ENCODE assay signal across 8 cellular contexts in genomic region chr1:37476087-37476452, GRCh38. TPM values are rescaled to one million over a fixed set of nuclear protein-coding genes. Genes with fewer than 3 reads are reported as not detected.
DNase-seq lines count a peak whose midpoint lies in the region; ATAC-seq and TF ChIP-seq lines count a peak whose summit lies in the region.

No MANE protein-coding gene starts in this region.

- no peak for TF ChIP-seq EP300 in suprapubic skin (IDR thresholded peaks at IDR 0.05)

- no peak for TF ChIP-seq POLR2A in suprapubic skin (IDR thresholded peaks at IDR 0.05)

- peak overlapping the region; percentile 81 for H3K4me3 ChIP-seq in suprapubic skin

- WGBS in suprapubic skin: 32% methylated on average over 6 of the region's 9 CpGs

- peaks cover 62% of the 10 kb centered on the region for H3K36me3 Mint-ChIP-seq in activated CD4-positive, alpha-beta T cell treated with anti-CD3 and anti-CD28 coated beads for 36 hours (ENCODE audit: low read depth)
- H3K36me3 Mint-ChIP-seq in activated T-cell treated with anti-CD3 and anti-CD28 coated beads, Interleukin-2, amount 50 U/mL, for 72 hours (ENCODE audit: insufficient read depth in 2 of 2): peaks cover 24% of the 10 kb centered on the region in 2 donors

- CTCF ChIA-PET in activated CD4-positive, alpha-beta T cell treated with anti-CD3 and anti-CD28 coated beads for 36 hours (lab: Charles Lee): interaction anchor here (0.5 to 3.9 kb wide), 4 partner anchors 11 to 328 kb away, joined by 3 to 63 read pairs (median 8); no protein-coding TSS in a partner anchor

- H3K27ac ChIP-seq in layer of hippocampus (ENCODE audit: low read depth, low read length) (peak overlapping the region; percentile 63), suprapubic skin (peak overlapping the region; percentile 95)

- H3K9me3 Mint-ChIP-seq in activated CD4-positive, alpha-beta T cell treated with anti-CD3 and anti-CD28 coated beads for 36 hours (ENCODE audit: low read depth): no peaks in the 10 kb centered on the region
- no peaks in the 10 kb centered on the region for H3K9me3 Mint-ChIP-seq in activated T-cell treated with anti-CD3 and anti-CD28 coated beads, Interleukin-2, amount 50 U/mL, for 72 hours

- POLR2A ChIA-PET in activated CD4-positive, alpha-beta T cell treated with anti-CD3 and anti-CD28 coated beads for 36 hours (lab: Charles Lee): interaction anchor here (0.6 to 4.6 kb wide), 3 partner anchors 10 to 1076 kb away, joined by 4 to 30 read pairs (median 8); no protein-coding TSS in a partner anchor

- H3K4me1 Mint-ChIP-seq in activated CD4-positive, alpha-beta T cell treated with anti-CD3 and anti-CD28 coated beads for 36 hours: peaks cover 42% of the 10 kb centered on the region
- peaks cover 61% of the 10 kb centered on the region for H3K4me1 Mint-ChIP-seq in activated T-cell treated with anti-CD3 and anti-CD28 coated beads, Interleukin-2, amount 50 U/mL, for 72 hours (ENCODE audit: low read depth)

- DNase-seq in activated CD4-positive, alpha-beta T cell treated with anti-CD3 and anti-CD28 coated beads for 36 hours: peak; percentile 27
- DNase-seq in activated CD4-positive, alpha-beta T cell treated with anti-CD3 and anti-CD28 coated beads, Interleukin-2, amount 50 U/mL, for 1 hour: no peak
- DNase-seq in activated T-cell treated with anti-CD3 and anti-CD28 coated beads, Interleukin-2, amount 50 U/mL, for 72 hours: no peak
- DNase-seq in suprapubic skin (ENCODE audit: low spot score in 2 of 2) (no peak), NCI-H446 (lab: John Stamatoyannopoulos, UW) (no peak), NOMO-1 treated with DMSO at 0.1 percent for 48 hours (lab: John Stamatoyannopoulos, UW; ENCODE audit: unreplicated experiment) (no peak)

- peaks cover 92% of the 10 kb centered on the region for H3K4me1 ChIP-seq in suprapubic skin

- no peak for ATAC-seq in activated CD4-positive, alpha-beta T cell treated with anti-CD3 and anti-CD28 coated beads for 36 hours
- ATAC-seq in activated T-cell treated with anti-CD3 and anti-CD28 coated beads, Interleukin-2, amount 50 U/mL, for 72 hours (replicated peaks in 1 of 2): no peak
- no peak for ATAC-seq in GM18873 (IDR thresholded peaks at IDR 0.05; ENCODE audit: low FRiP score, unreplicated experiment)

- H3K27ac Mint-ChIP-seq in activated CD4-positive, alpha-beta T cell treated with anti-CD3 and anti-CD28 coated beads for 36 hours: peak overlapping the region; percentile 98
- H3K27ac Mint-ChIP-seq in activated T-cell treated with anti-CD3 and anti-CD28 coated beads, Interleukin-2, amount 50 U/mL, for 72 hours: peak overlapping the region; percentile 90

- peaks cover 17% of the 10 kb centered on the region for H3K36me3 ChIP-seq in suprapubic skin

- H3K27me3 Mint-ChIP-seq in activated CD4-positive, alpha-beta T cell treated with anti-CD3 and anti-CD28 coated beads for 36 hours: no peaks in the 10 kb centered on the region
- H3K27me3 Mint-ChIP-seq in activated T-cell treated with anti-CD3 and anti-CD28 coated beads, Interleukin-2, amount 50 U/mL, for 72 hours (ENCODE audit: low read depth): no peaks in the 10 kb centered on the region

- H3K4me3 Mint-ChIP-seq in activated CD4-positive, alpha-beta T cell treated with anti-CD3 and anti-CD28 coated beads for 36 hours: peak overlapping the region; percentile 95
- H3K4me3 Mint-ChIP-seq in activated T-cell treated with anti-CD3 and anti-CD28 coated beads, Interleukin-2, amount 50 U/mL, for 72 hours: peak overlapping the region; percentile 85 to 91

- TF ChIP-seq CTCF in suprapubic skin (IDR thresholded peaks at IDR 0.05): no peak

- H3K27me3 ChIP-seq in layer of hippocampus (ENCODE audit: control insufficient read depth, insufficient read depth, low read length): no peaks in the 10 kb centered on the region
- no peaks in the 10 kb centered on the region for H3K27me3 ChIP-seq in suprapubic skin

- no peaks in the 10 kb centered on the region for H3K9me3 ChIP-seq in suprapubic skin

- intact Hi-C loops in activated CD4-positive, alpha-beta T cell treated with anti-CD3 and anti-CD28 coated beads for 36 hours (cut with DNase I, micrococcal nuclease): loop anchor here (5.0 to 10.0 kb wide), 8 partner anchors 101 to 1541 kb away; partner anchors contain the start of genes AGO3 (in 1 of the 2), CDCA8 (in 1 of the 2), GNL2 (in 1 of the 2) and MTF1 (in 1 of the 2)

RNA-seq across cellular contexts. Expression of gene ZC3H12A, which starts 1.7 kb away (rescaled TPM):
- 10 to 100 TPM; 29.7 to 31.2 TPM for total RNA-seq in activated CD4-positive, alpha-beta T cell treated with anti-CD3 and anti-CD28 coated beads for 36 hours
- 10 to 100 TPM; 33.5 to 46.1 TPM for total RNA-seq in activated T-cell treated with anti-CD3 and anti-CD28 coated beads, Interleukin-2, amount 50 U/mL, for 72 hours
- total RNA-seq in suprapubic skin: 100 to 1,000 TPM in 1 of 4 donors, 10 to 100 TPM in 3; 47.7 to 107 (median 56.1) TPM

RNA-seq across cellular contexts. Expression of gene MEAF6, which starts 38.5 kb away (rescaled TPM):
- 10 to 100 TPM; 66.8 to 72.2 TPM for total RNA-seq in activated CD4-positive, alpha-beta T cell treated with anti-CD3 and anti-CD28 coated beads for 36 hours
- 100 to 1,000 TPM; 105 to 108 TPM for total RNA-seq in activated T-cell treated with anti-CD3 and anti-CD28 coated beads, Interleukin-2, amount 50 U/mL, for 72 hours
- total RNA-seq in suprapubic skin: 100 to 1,000 TPM in 1 of 4 donors, 10 to 100 TPM in 3; 63.6 to 105 (median 68.7) TPM
